1 cellular context compared by ENCODE assay signal in genomic region chr1:236705771-236706565, GRCh38.
TF ChIP-seq lines count a peak whose summit lies in the region.

No MANE protein-coding gene starts in this region.

TF ChIP-seq in endothelial cell of umbilical vein, 7 proteins besides CTCF, POLR2A, EP300 and RAD21:
- TF ChIP-seq POLR2AphosphoS5 (IDR thresholded peaks at IDR 0.05; ENCODE audit: insufficient read depth, low read depth, low read length) (no peak), MYC (IDR thresholded peaks at IDR 0.05; ENCODE audit: low read depth, low read length) (no peak), GATA2 (IDR thresholded peaks at IDR 0.05; ENCODE audit: insufficient read depth, insufficient read length, low read depth, low read length) (no peak), JUN (IDR thresholded peaks at IDR 0.05; ENCODE audit: borderline replicate concordance, insufficient read depth, insufficient read length, low read depth) (no peak), FOS (IDR thresholded peaks at IDR 0.05; ENCODE audit: borderline replicate concordance, insufficient read depth, low read length) (no peak), EZH2 (IDR thresholded peaks at IDR 0.05; ENCODE audit: borderline replicate concordance, low read depth, low read length, severe bottlenecking) (no peak)
- TF ChIP-seq, protein P1, sequence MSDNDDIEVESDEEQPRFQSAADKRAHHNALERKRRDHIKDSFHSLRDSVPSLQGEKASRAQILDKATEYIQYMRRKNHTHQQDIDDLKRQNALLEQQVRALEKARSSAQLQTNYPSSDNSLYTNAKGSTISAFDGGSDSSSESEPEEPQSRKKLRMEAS (IDR thresholded peaks at IDR 0.05; ENCODE audit: insufficient read depth, insufficient read length), result no peak
